15 cellular contexts compared by ENCODE assay signal in genomic region chr3:62368705-62369475, GRCh38. TPM values are rescaled to one million over a fixed set of nuclear protein-coding genes. Genes with fewer than 3 reads are reported as not detected.
A peak's percentile ranks its signal among the peaks of the same experiment; 100 is the strongest.
DNase-seq lines count a peak whose midpoint lies in the region; ATAC-seq, FAIRE-seq and TF ChIP-seq lines count a peak whose summit lies in the region.
"Had no signal": no experiment of that assay in that cellular context is flagged by ENCODE, and none has a peak within 500 bp of the region (broad histone marks: within the 10 kb centered on the region; RNA-seq: fewer than 3 reads in every experiment).

No MANE protein-coding gene starts in this region.

- peaks cover 94% of the 10 kb centered on the region for H3K27me3 Mint-ChIP-seq in activated naive CD4-positive, alpha-beta T cell treated with anti-CD3 and anti-CD28 coated beads, Interleukin-2, amount 10 ng/mL, durations not matched to agents 7 days and 5 days

- H4K20me1 ChIP-seq in mammary epithelial cell (ENCODE audit: insufficient read depth, low read length) (no peaks in the 10 kb centered on the region), keratinocyte (ENCODE audit: control insufficient read depth, extremely low read depth, insufficient read depth, low read length) (peaks cover 7% of the 10 kb centered on the region)

- H2AFZ ChIP-seq in mammary epithelial cell (ENCODE audit: low read depth, low read length): peak overlapping the region; percentile 74
- no peak overlapping the region for H2AFZ ChIP-seq in keratinocyte (ENCODE audit: control insufficient read depth, low read length)

- no peaks in the 10 kb centered on the region for H3K36me3 ChIP-seq in mammary epithelial cell (ENCODE audit: insufficient read depth, low read length)
- H3K36me3 ChIP-seq in keratinocyte (ENCODE audit: control insufficient read depth in 2 of 2, extremely low read depth in 1 of 2, insufficient read depth in 2 of 2, low read length in 2 of 2): no peaks in the 10 kb centered on the region
- no peaks in the 10 kb centered on the region for H3K36me3 ChIP-seq in subcutaneous abdominal adipose tissue (ENCODE audit: control insufficient read depth in 5 of 5, insufficient read depth in 5 of 5, low read length in 5 of 5)

- CTCF ChIA-PET in activated naive CD4-positive, alpha-beta T cell treated with anti-CD3 and anti-CD28 coated beads, Interleukin-2, amount 10 ng/mL, durations not matched to agents 7 days and 5 days (lab: Charles Lee): no interaction called here
- CTCF ChIA-PET in mammary epithelial cell (lab: Charles Lee; ENCODE audit: low non-redundant PET): no interaction called here

- in situ Hi-C loops in mammary epithelial cell (cut with MboI; ENCODE audit: low sequenced_read_pairs in 2 of 2): no loop called here

- no peak for ATAC-seq in HG03571 (IDR thresholded peaks at IDR 0.05; ENCODE audit: unreplicated experiment)
- ATAC-seq: activated T-helper 17 cell treated with anti-CD3 and anti-CD28 coated beads, Interleukin-2, amount 50 U/mL, for 72 hours; stimulated activated memory B cell treated with anti-CD40 and anti-IgM and Interleukin-4, amounts not matched to agents 10 μg/mL and 1 μg/mL and 100 μg/mL, for 72 hours had no signal

- H3K27me3 ChIP-seq in mammary epithelial cell (ENCODE audit: insufficient read depth, low read length): peaks cover 61% of the 10 kb centered on the region
- H3K27me3 ChIP-seq in keratinocyte (ENCODE audit: control insufficient read depth, extremely low read depth, insufficient read depth, low read length): peaks cover 81% of the 10 kb centered on the region
- H3K27me3 ChIP-seq in subcutaneous abdominal adipose tissue (ENCODE audit: control insufficient read depth in 5 of 5, insufficient read depth in 4 of 5, low read length in 5 of 5): peaks cover 47 to 72% (median 65%) of the 10 kb centered on the region in 5 donors

- H3K4me1 ChIP-seq in mammary epithelial cell (ENCODE audit: insufficient read depth, low read length): peaks cover 11% of the 10 kb centered on the region
- peaks cover under 1% of the 10 kb centered on the region for H3K4me1 ChIP-seq in keratinocyte (ENCODE audit: control insufficient read depth, extremely low read depth, insufficient read depth, low read length)
- H3K4me1 ChIP-seq in subcutaneous abdominal adipose tissue (ENCODE audit: control insufficient read depth in 5 of 5, insufficient read depth in 5 of 5, low read length in 5 of 5): peaks cover 0 to 31% (median 22%) of the 10 kb centered on the region in 5 donors

- no peak overlapping the region for H3K4me3 Mint-ChIP-seq in activated naive CD4-positive, alpha-beta T cell treated with anti-CD3 and anti-CD28 coated beads, Interleukin-2, amount 10 ng/mL, durations not matched to agents 7 days and 5 days
- H3K4me3 Mint-ChIP-seq: activated T-helper 17 cell treated with anti-CD3 and anti-CD28 coated beads, Interleukin-2, amount 50 U/mL, for 72 hours; stimulated activated memory B cell treated with anti-CD40 and anti-IgM and Interleukin-4, amounts not matched to agents 10 μg/mL and 1 μg/mL and 100 μg/mL, for 72 hours had no signal

- H3K4me3 ChIP-seq in mammary epithelial cell (replicated peaks in 1 of 3; ENCODE audit: insufficient read depth in 1 of 3, low read depth in 2 of 3, low read length in 3 of 3) (peak overlapping the region in 2 of 3 experiments; percentile 3 to 17), keratinocyte (ENCODE audit: control insufficient read depth in 2 of 3, extremely low read depth in 1 of 3, insufficient read depth in 2 of 3, low read depth in 1 of 3, low read length in 3 of 3) (peak overlapping the region in 2 of 3 experiments; percentile 26 to 53), subcutaneous abdominal adipose tissue (ENCODE audit: low read depth in 1 of 5, low read length in 5 of 5) (peak overlapping the region in 4 of 5 donors; percentile 27 to 56 (median 51))

- dilution Hi-C loops in mammary epithelial cell (cut with HindIII; ENCODE audit: low sequenced_read_pairs) (no loop called here), keratinocyte (cut with MboI; ENCODE audit: extremely low pct_ligation_motif_present, low sequenced_read_pairs) (no loop called here)

- H3K4me2 ChIP-seq in mammary epithelial cell (ENCODE audit: insufficient read depth, low read depth, low read length): peak overlapping the region; percentile 61
- peak overlapping the region; percentile 60 for H3K4me2 ChIP-seq in keratinocyte (ENCODE audit: control insufficient read depth, extremely low read depth, insufficient read depth, low read depth, low read length)

- no peaks in the 10 kb centered on the region for H3K9me3 Mint-ChIP-seq in activated naive CD4-positive, alpha-beta T cell treated with anti-CD3 and anti-CD28 coated beads, Interleukin-2, amount 10 ng/mL, durations not matched to agents 7 days and 5 days
- H3K9me3 Mint-ChIP-seq: activated T-helper 17 cell treated with anti-CD3 and anti-CD28 coated beads, Interleukin-2, amount 50 U/mL, for 72 hours; stimulated activated memory B cell treated with anti-CD40 and anti-IgM and Interleukin-4, amounts not matched to agents 10 μg/mL and 1 μg/mL and 100 μg/mL, for 72 hours had no signal

- no peaks in the 10 kb centered on the region for H3K36me3 Mint-ChIP-seq in activated naive CD4-positive, alpha-beta T cell treated with anti-CD3 and anti-CD28 coated beads, Interleukin-2, amount 10 ng/mL, durations not matched to agents 7 days and 5 days
- H3K36me3 Mint-ChIP-seq: stimulated activated memory B cell treated with anti-CD40 and anti-IgM and Interleukin-4, amounts not matched to agents 10 μg/mL and 1 μg/mL and 100 μg/mL, for 72 hours had no signal

- BruUV-seq in mammary epithelial cell (replicated peaks; lab: Mats Ljungman, UMichigan): no TSS peak

- WGBS in mammary epithelial cell (ENCODE audit: low coverage, missing lambda C conversion rate): 4% methylated on average over 15 of the region's 58 CpGs

- no peaks in the 10 kb centered on the region for H3K4me1 Mint-ChIP-seq in activated naive CD4-positive, alpha-beta T cell treated with anti-CD3 and anti-CD28 coated beads, Interleukin-2, amount 10 ng/mL, durations not matched to agents 7 days and 5 days
- H3K4me1 Mint-ChIP-seq: activated T-helper 17 cell treated with anti-CD3 and anti-CD28 coated beads, Interleukin-2, amount 50 U/mL, for 72 hours had no signal

- H3K27ac Mint-ChIP-seq in activated naive CD4-positive, alpha-beta T cell treated with anti-CD3 and anti-CD28 coated beads, Interleukin-2, amount 10 ng/mL, durations not matched to agents 7 days and 5 days: peak overlapping the region; percentile 42
- H3K27ac Mint-ChIP-seq: activated T-helper 17 cell treated with anti-CD3 and anti-CD28 coated beads, Interleukin-2, amount 50 U/mL, for 72 hours; stimulated activated memory B cell treated with anti-CD40 and anti-IgM and Interleukin-4, amounts not matched to agents 10 μg/mL and 1 μg/mL and 100 μg/mL, for 72 hours had no signal

- no peaks in the 10 kb centered on the region for H3K9me3 ChIP-seq in mammary epithelial cell (replicated peaks; ENCODE audit: insufficient read depth, low read length)
- no peaks in the 10 kb centered on the region for H3K9me3 ChIP-seq in keratinocyte (ENCODE audit: control insufficient read depth, low read depth, low read length)
- H3K9me3 ChIP-seq in subcutaneous abdominal adipose tissue (ENCODE audit: control insufficient read depth in 5 of 5, low read length in 5 of 5): no peaks in the 10 kb centered on the region

- H3K27ac ChIP-seq in mammary epithelial cell (ENCODE audit: insufficient read depth, low read depth, low read length): no peak overlapping the region
- H3K27ac ChIP-seq in keratinocyte (ENCODE audit: control insufficient read depth, insufficient read depth, low read length): no peak overlapping the region
- H3K27ac ChIP-seq in subcutaneous abdominal adipose tissue (ENCODE audit: low read depth, low read length): no peak overlapping the region

- no peaks in the 10 kb centered on the region for H3K9me1 ChIP-seq in keratinocyte (ENCODE audit: control insufficient read depth, extremely low read depth, insufficient read depth, low read length)

- H3K79me2 ChIP-seq in mammary epithelial cell (ENCODE audit: insufficient read depth, low read length) (no peaks in the 10 kb centered on the region), keratinocyte (ENCODE audit: control insufficient read depth, insufficient read depth, low read length) (no peaks in the 10 kb centered on the region)

- intact Hi-C loops in mammary epithelial cell (cut with micrococcal nuclease): no loop called here

- DNase-seq in activated naive CD4-positive, alpha-beta T cell treated with anti-CD3 and anti-CD28 coated beads, Interleukin-2, amount 10 ng/mL, durations not matched to agents 7 days and 5 days: no peak
- DNase-seq in activated naive CD4-positive, alpha-beta T cell (lab: John Stamatoyannopoulos, UW): no peak
- DNase-seq in mammary epithelial cell (no peak), keratinocyte (ENCODE audit: low read depth, low spot score) (no peak), AG20443 (ENCODE audit: low spot score) (no peak)
- no peak for DNase-seq in central memory CD4-positive, alpha-beta T cell
- DNase-seq: NCI-H2171; stimulated activated CD4-positive, alpha-beta T cell treated with anti-CD3 and anti-CD28 coated beads, Interleukin-15, amount 100 ng/mL, for 24 hours had no signal

- H3K9ac ChIP-seq in mammary epithelial cell (ENCODE audit: insufficient read depth, low read length) (no peak overlapping the region), keratinocyte (ENCODE audit: control insufficient read depth, extremely low read depth, insufficient read depth, low read length) (no peak overlapping the region), subcutaneous abdominal adipose tissue (ENCODE audit: low read length in 5 of 5) (peak overlapping the region in 1 of 5 donors; percentile 11)

- TF ChIP-seq CTCF in mammary epithelial cell (conservative IDR thresholded peaks at IDR 0.05 in 1 of 2, IDR thresholded peaks at IDR 0.05 in 1 of 2; ENCODE audit: extremely low read depth in 1 of 2, insufficient read depth in 1 of 2, low read depth in 1 of 2, low read length in 2 of 2): peak; percentile 5 to 23
- TF ChIP-seq CTCF in keratinocyte (optimal IDR thresholded peaks at IDR 0.05 in 1 of 3, IDR thresholded peaks at IDR 0.05 in 1 of 3, conservative IDR thresholded peaks at IDR 0.05 in 1 of 3; ENCODE audit: extremely low read depth in 1 of 3, insufficient read depth in 2 of 3, low read length in 3 of 3): peak in 2 of 3 experiments; percentile 23 to 43

- no peak for FAIRE-seq in keratinocyte (lab: Jason Lieb, UNC)

RNA-seq across cellular contexts. Expression of gene FEZF2, which starts 4.5 kb away (rescaled TPM):
- total RNA-seq in mammary epithelial cell: not detected
- polyA plus RNA-seq in mammary epithelial cell (not detected), keratinocyte (not detected in 3 replicates)
- polyA minus RNA-seq in mammary epithelial cell (not detected), keratinocyte (not detected in 3 replicates)
- not detected for polyA plus RNA-seq in keratinocyte (2011; ENCODE audit: low read depth)
- not detected in 2 replicates for polyA plus RNA-seq in keratinocyte (2011; cell fraction: cytosol; rRNA removed)
- not detected in 2 replicates for polyA plus RNA-seq in keratinocyte (2011; cell fraction: nucleus; rRNA removed)
- not detected in 2 replicates for polyA plus RNA-seq in keratinocyte (2012; ENCODE audit: low replicate concordance)
- polyA minus RNA-seq in keratinocyte (2011; cell fraction: cytosol; rRNA and poly(A)+ RNA removed): not detected
- not detected in 2 replicates for polyA minus RNA-seq in keratinocyte (2011; cell fraction: nucleus; rRNA and poly(A)+ RNA removed)
- total RNA-seq: activated T-helper 17 cell treated with anti-CD3 and anti-CD28 coated beads, Interleukin-2, amount 50 U/mL, for 72 hours; glomerular endothelial cell; mucosa of gallbladder; RPMI7951 had no signal
